Comparison of ENCODE assay signal across 1 cellular context in genomic region chr6:33029297-33030184, GRCh38.
TF ChIP-seq lines count a peak whose summit lies in the region.

No MANE protein-coding gene starts in this region.

TF ChIP-seq in GM12878, 131 proteins besides CTCF, POLR2A, EP300 and RAD21 (continues in another document):
- TF ChIP-seq BCL11A (IDR thresholded peaks at IDR 0.05; ENCODE audit: low read depth, low read length) = peak; percentile 66; the same call in 1 of the 2 replicates
- no peak for TF ChIP-seq STAT3 (IDR thresholded peaks at IDR 0.05; ENCODE audit: low read depth, low read length)
- no peak for TF ChIP-seq MTA3 (IDR thresholded peaks at IDR 0.05; ENCODE audit: borderline replicate concordance, low read length)
- TF ChIP-seq IKZF1 (conservative IDR thresholded peaks at IDR 0.05) = peak; percentile 96
- peak; percentile 60; the same call in 1 of the 2 replicates for TF ChIP-seq ZNF592 (IDR thresholded peaks at IDR 0.05)
- no peak for TF ChIP-seq KAT2A (conservative IDR thresholded peaks at IDR 0.05; ENCODE audit: control insufficient read depth, low read depth, low read length)
- TF ChIP-seq, protein P1, sequence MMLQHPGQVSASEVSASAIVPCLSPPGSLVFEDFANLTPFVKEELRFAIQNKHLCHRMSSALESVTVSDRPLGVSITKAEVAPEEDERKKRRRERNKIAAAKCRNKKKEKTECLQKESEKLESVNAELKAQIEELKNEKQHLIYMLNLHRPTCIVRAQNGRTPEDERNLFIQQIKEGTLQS (IDR thresholded peaks at IDR 0.05; ENCODE audit: borderline replicate concordance, extremely low read depth, low read depth, low read length) = no peak
- no peak for TF ChIP-seq ZNF217 (IDR thresholded peaks at IDR 0.05)
- peak; percentile 97 for TF ChIP-seq MLLT1 (IDR thresholded peaks at IDR 0.05)
- peak; percentile 64 to 77 for TF ChIP-seq BHLHE40 (IDR thresholded peaks at IDR 0.05; ENCODE audit: borderline replicate concordance in 1 of 2, low read depth in 2 of 2, low read length in 1 of 2)
- TF ChIP-seq, protein P2, sequence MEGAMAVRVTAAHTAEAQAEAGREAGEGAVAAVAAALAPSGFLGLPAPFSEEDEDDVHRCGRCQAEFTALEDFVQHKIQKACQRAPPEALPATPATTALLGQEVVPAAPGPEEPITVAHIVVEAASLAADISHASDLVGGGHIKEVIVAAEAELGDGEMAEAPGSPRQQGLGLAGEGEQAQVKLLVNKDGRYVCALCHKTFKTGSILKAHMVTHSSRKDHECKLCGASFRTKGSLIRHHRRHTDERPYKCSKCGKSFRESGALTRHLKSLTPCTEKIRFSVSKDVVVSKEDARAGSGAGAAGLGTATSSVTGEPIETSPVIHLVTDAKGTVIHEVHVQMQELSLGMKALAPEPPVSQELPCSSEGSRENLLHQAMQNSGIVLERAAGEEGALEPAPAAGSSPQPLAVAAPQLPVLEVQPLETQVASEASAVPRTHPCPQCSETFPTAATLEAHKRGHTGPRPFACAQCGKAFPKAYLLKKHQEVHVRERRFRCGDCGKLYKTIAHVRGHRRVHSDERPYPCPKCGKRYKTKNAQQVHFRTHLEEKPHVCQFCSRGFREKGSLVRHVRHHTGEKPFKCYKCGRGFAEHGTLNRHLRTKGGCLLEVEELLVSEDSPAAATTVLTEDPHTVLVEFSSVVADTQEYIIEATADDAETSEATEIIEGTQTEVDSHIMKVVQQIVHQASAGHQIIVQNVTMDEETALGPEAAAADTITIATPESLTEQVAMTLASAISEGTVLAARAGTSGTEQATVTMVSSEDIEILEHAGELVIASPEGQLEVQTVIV (IDR thresholded peaks at IDR 0.05; ENCODE audit: borderline replicate concordance, partially characterized antibody) = no peak
- TF ChIP-seq SMC3 (IDR thresholded peaks at IDR 0.05; ENCODE audit: borderline replicate concordance, low read length) = peak; percentile 22; the same call in 1 of the 2 replicates
- no peak for TF ChIP-seq MEF2B (IDR thresholded peaks at IDR 0.05; ENCODE audit: partially characterized antibody, poor library complexity, severe bottlenecking)
- peak; percentile 58 for TF ChIP-seq NR2F1 (conservative IDR thresholded peaks at IDR 0.05)
- TF ChIP-seq FOS (IDR thresholded peaks at IDR 0.05; ENCODE audit: borderline replicate concordance, extremely low read depth, insufficient read length) = peak; percentile 25
- peak; percentile 98 for TF ChIP-seq CREB1 (IDR thresholded peaks at IDR 0.05; ENCODE audit: low read depth)
- 0 out of 2 replicates have a peak, but pooled peaks have one; percentile 34 for TF ChIP-seq HCFC1 (IDR thresholded peaks at IDR 0.05; ENCODE audit: low read length)
- TF ChIP-seq TCF3 (IDR thresholded peaks at IDR 0.05; ENCODE audit: borderline replicate concordance, insufficient read depth, low read depth, low read length) = peak; percentile 55; the same call in 1 of the 2 replicates
- TF ChIP-seq RFX5 (IDR thresholded peaks at IDR 0.05; ENCODE audit: low read depth, low read length) = peak; percentile 100
- peak; percentile 85 for TF ChIP-seq YY1 (IDR thresholded peaks at IDR 0.05; ENCODE audit: low read depth, low read length)
- peak; percentile 75; the same call in 1 of the 2 replicates for TF ChIP-seq SMARCA5 (IDR thresholded peaks at IDR 0.05)
- no peak for TF ChIP-seq MAX (IDR thresholded peaks at IDR 0.05; ENCODE audit: low read depth, low read length)
- no peak for TF ChIP-seq PRDM15 (CRISPR knock-in tag; IDR thresholded peaks at IDR 0.05)
- peak; percentile 79 for TF ChIP-seq ZNF687 (IDR thresholded peaks at IDR 0.05)
- TF ChIP-seq MYB (IDR thresholded peaks at IDR 0.05; ENCODE audit: borderline replicate concordance, low read depth, low read length) = peak; percentile 80; the same call in 1 of the 2 replicates
- no peak for TF ChIP-seq KLF5 (IDR thresholded peaks at IDR 0.05; ENCODE audit: partially characterized antibody)
- peak; percentile 78 for TF ChIP-seq JUNB (IDR thresholded peaks at IDR 0.05)
- TF ChIP-seq HDAC2 (IDR thresholded peaks at IDR 0.05) = no peak
- TF ChIP-seq, protein P3, sequence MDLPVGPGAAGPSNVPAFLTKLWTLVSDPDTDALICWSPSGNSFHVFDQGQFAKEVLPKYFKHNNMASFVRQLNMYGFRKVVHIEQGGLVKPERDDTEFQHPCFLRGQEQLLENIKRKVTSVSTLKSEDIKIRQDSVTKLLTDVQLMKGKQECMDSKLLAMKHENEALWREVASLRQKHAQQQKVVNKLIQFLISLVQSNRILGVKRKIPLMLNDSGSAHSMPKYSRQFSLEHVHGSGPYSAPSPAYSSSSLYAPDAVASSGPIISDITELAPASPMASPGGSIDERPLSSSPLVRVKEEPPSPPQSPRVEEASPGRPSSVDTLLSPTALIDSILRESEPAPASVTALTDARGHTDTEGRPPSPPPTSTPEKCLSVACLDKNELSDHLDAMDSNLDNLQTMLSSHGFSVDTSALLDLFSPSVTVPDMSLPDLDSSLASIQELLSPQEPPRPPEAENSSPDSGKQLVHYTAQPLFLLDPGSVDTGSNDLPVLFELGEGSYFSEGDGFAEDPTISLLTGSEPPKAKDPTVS (IDR thresholded peaks at IDR 0.05; ENCODE audit: low read depth, low read length) = no peak
- TF ChIP-seq, protein P4, sequence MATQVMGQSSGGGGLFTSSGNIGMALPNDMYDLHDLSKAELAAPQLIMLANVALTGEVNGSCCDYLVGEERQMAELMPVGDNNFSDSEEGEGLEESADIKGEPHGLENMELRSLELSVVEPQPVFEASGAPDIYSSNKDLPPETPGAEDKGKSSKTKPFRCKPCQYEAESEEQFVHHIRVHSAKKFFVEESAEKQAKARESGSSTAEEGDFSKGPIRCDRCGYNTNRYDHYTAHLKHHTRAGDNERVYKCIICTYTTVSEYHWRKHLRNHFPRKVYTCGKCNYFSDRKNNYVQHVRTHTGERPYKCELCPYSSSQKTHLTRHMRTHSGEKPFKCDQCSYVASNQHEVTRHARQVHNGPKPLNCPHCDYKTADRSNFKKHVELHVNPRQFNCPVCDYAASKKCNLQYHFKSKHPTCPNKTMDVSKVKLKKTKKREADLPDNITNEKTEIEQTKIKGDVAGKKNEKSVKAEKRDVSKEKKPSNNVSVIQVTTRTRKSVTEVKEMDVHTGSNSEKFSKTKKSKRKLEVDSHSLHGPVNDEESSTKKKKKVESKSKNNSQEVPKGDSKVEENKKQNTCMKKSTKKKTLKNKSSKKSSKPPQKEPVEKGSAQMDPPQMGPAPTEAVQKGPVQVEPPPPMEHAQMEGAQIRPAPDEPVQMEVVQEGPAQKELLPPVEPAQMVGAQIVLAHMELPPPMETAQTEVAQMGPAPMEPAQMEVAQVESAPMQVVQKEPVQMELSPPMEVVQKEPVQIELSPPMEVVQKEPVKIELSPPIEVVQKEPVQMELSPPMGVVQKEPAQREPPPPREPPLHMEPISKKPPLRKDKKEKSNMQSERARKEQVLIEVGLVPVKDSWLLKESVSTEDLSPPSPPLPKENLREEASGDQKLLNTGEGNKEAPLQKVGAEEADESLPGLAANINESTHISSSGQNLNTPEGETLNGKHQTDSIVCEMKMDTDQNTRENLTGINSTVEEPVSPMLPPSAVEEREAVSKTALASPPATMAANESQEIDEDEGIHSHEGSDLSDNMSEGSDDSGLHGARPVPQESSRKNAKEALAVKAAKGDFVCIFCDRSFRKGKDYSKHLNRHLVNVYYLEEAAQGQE (IDR thresholded peaks at IDR 0.05; ENCODE audit: low read depth, low read length) = 0 out of 2 replicates have a peak, but pooled peaks have one; percentile 8
- TF ChIP-seq CREM (IDR thresholded peaks at IDR 0.05; ENCODE audit: low read depth) = peak; percentile 98
- TF ChIP-seq TCF7 (IDR thresholded peaks at IDR 0.05; ENCODE audit: borderline replicate concordance) = peak; percentile 78; the same call in 1 of the 2 replicates
- peak; percentile 47; the same call in 1 of the 2 replicates for TF ChIP-seq ATF7 (IDR thresholded peaks at IDR 0.05; ENCODE audit: low read depth)
- peak; percentile 95 for TF ChIP-seq RELA (IDR thresholded peaks at IDR 0.05; ENCODE audit: borderline replicate concordance, partially characterized antibody)
- TF ChIP-seq POU2F2 (IDR thresholded peaks at IDR 0.05; ENCODE audit: borderline replicate concordance, low read depth, low read length) = peak; percentile 82
